In genomic region chr1:198601936-198602889, GRCh38 we compare ENCODE assay signal across 14 cellular contexts. TPM values are rescaled to one million over a fixed set of nuclear protein-coding genes. Genes with fewer than 3 reads are reported as not detected.
DNase-seq lines count a peak whose midpoint lies in the region; ATAC-seq, FAIRE-seq and TF ChIP-seq lines count a peak whose summit lies in the region.
"Had no signal": no experiment of that assay in that cellular context is flagged by ENCODE, and none has a peak within 500 bp of the region (broad histone marks: within the 10 kb centered on the region; RNA-seq: fewer than 3 reads in every experiment).

No MANE protein-coding gene starts in this region.

- no peak overlapping the region for H3K27ac ChIP-seq in right cardiac atrium (ENCODE audit: low read length)
- H3K27ac ChIP-seq: left ventricle myocardium inferior had no signal

- TF ChIP-seq CTCF in AG09309 (IDR thresholded peaks at IDR 0.05; ENCODE audit: control insufficient read depth, insufficient read depth, low read depth, low read length, missing control alignments), result peak; percentile 53

- FAIRE-seq in urothelium cell line (lab: Jason Lieb, UNC), result no peak
- FAIRE-seq: frontal cortex had no signal

- 88% methylated on average over 2 of the region's 2 CpGs for WGBS in right cardiac atrium

- H3K4me3 ChIP-seq in AG09309 (ENCODE audit: control insufficient read depth, low read depth, low read length) (no peak overlapping the region), right cardiac atrium (ENCODE audit: low read length) (no peak overlapping the region)
- H3K4me3 ChIP-seq: left ventricle myocardium inferior had no signal

- DNase-seq in AG09309 (ENCODE audit: low read depth) (peak; percentile 98), GM03348 (ENCODE audit: low spot score) (peak; percentile 60), OCI-M1 (lab: John Stamatoyannopoulos, UW) (peak; percentile 55), fibroblast of peridontal ligament (ENCODE audit: extremely low read depth) (peak; percentile 42), right cardiac atrium (no peak), DMS153 treated with DMSO at 0.1 percent for 48 hours (lab: John Stamatoyannopoulos, UW; ENCODE audit: unreplicated experiment) (no peak), NCI-H524 (lab: John Stamatoyannopoulos, UW) (no peak), urothelium cell line (ENCODE audit: low spot score) (no peak)
- DNase-seq: activated CD8-positive, alpha-beta memory T cell treated with anti-CD3 and anti-CD28 coated beads for 24 hours; DND-41; left ventricle myocardium inferior; NCI-H1694; PC-3 had no signal

- no peaks in the 10 kb centered on the region for H3K4me1 ChIP-seq in right cardiac atrium (ENCODE audit: control insufficient read depth, insufficient read depth, low read length)
- H3K4me1 ChIP-seq: left ventricle myocardium inferior had no signal

- H3K9me3 ChIP-seq in right cardiac atrium (ENCODE audit: control insufficient read depth, low read length), result no peaks in the 10 kb centered on the region
- H3K9me3 ChIP-seq: left ventricle myocardium inferior had no signal

- intact Hi-C loops in right cardiac atrium (cut with DNase I), result no loop called here

- H3K27me3 ChIP-seq in right cardiac atrium (ENCODE audit: control insufficient read depth, insufficient read depth), result no peaks in the 10 kb centered on the region

- ATAC-seq in right cardiac atrium, result no peak
- ATAC-seq: PC-3 had no signal

RNA-seq across cellular contexts. Expression of gene PTPRC, which starts 36.6 kb away (rescaled TPM):
- 10 to 100 TPM in 3 of 4 donors, 1 to 10 TPM in 1; 9.1 to 16.2 (median 12.9) TPM for total RNA-seq in right cardiac atrium
- polyA plus RNA-seq in right cardiac atrium, result 1.3 TPM

Comparison
In these comparisons a context has a peak if more than half of its experiments do, and no peak if none do; other contexts are left out.
1. DNase-seq: peak in AG09309 (single experiment), GM03348 (single experiment), OCI-M1 (single experiment) and fibroblast of peridontal ligament (single experiment); none in right cardiac atrium (0 of 3), DMS153 treated with DMSO at 0.1 percent for 48 hours (single experiment), NCI-H524 (0 of 2) and urothelium cell line (single experiment).